9 cellular contexts compared by ENCODE assay signal in the genomic region with DNA sequence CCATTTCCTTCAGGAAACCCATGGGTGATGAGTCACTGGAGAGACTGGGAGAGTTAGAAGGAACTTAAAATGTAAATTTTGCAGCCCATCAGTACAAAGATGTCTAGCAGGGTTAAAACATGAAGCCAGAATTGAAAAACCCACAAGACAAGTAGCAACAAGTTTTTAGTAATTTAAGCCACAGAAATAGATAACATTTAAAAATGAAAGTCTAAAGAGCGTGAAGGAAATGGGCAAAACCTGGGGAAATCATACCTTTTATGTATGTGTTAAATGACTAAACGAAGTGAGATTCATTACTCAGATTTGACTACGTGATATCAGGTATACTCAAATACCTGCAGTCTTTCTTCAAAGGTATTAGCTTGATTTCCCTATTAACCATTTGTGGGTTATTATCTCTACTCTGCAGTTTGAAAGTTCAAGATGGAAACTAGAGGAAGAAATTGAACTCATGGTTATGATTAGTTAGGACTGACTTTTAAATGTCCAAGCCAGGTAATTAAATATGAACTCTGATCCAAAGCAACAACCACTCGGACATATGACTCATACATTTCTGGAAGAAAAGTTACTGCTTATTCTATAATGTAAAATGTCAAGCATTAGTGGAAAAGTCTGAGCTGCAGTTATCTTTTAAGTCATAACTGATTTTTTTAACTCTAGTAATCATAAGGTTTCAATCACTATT.
A peak's percentile ranks its signal among the peaks of the same experiment; 100 is the strongest.
DNase-seq lines count a peak whose midpoint lies in the region; ATAC-seq and TF ChIP-seq lines count a peak whose summit lies in the region.
"Had no signal": no experiment of that assay in that cellular context is flagged by ENCODE, and none has a peak within 500 bp of the region (broad histone marks: within the 10 kb centered on the region; RNA-seq: fewer than 3 reads in every experiment).

No MANE protein-coding gene starts in this region.

- H3K36me3 Mint-ChIP-seq in activated T-cell treated with anti-CD3 and anti-CD28 coated beads, Interleukin-2, amount 50 U/mL, for 24 hours (ENCODE audit: low read depth), result peaks cover 11% of the 10 kb centered on the region
- peaks cover 13 to 21% of the 10 kb centered on the region in 2 donors for H3K36me3 Mint-ChIP-seq in stimulated activated naive B cell treated with anti-CD40 and anti-IgM and Interleukin-4, amounts not matched to agents 10 μg/mL and 1 μg/mL and 100 μg/mL, for 72 hours

- peak overlapping the region; percentile 53 for H3K4me3 Mint-ChIP-seq in activated T-cell treated with anti-CD3 and anti-CD28 coated beads, Interleukin-2, amount 50 U/mL, for 24 hours
- peak overlapping the region; percentile 37 to 52 for H3K4me3 Mint-ChIP-seq in stimulated activated naive B cell treated with anti-CD40 and anti-IgM and Interleukin-4, amounts not matched to agents 10 μg/mL and 1 μg/mL and 100 μg/mL, for 72 hours

- in situ Hi-C loops in astrocyte of the cerebellum (cut with HindIII; ENCODE audit: low sequenced_read_pairs), result no loop called here

- TF ChIP-seq CTCF in astrocyte of the cerebellum (IDR thresholded peaks at IDR 0.05; ENCODE audit: low read depth, low read length, missing control alignments), result no peak

- DNase-seq in activated T-cell treated with anti-CD3 and anti-CD28 coated beads, Interleukin-2, amount 50 U/mL, for 24 hours, result no peak
- no peak for DNase-seq in activated T-cell treated with anti-CD3 and anti-CD28 coated beads, Interleukin-2, amount 50 U/mL, for 1 hour
- DNase-seq in astrocyte of the cerebellum (ENCODE audit: low read depth), result peak; percentile 72
- no peak for DNase-seq in stimulated activated naive B cell treated with anti-CD40 and anti-IgM and Interleukin-4, amounts not matched to agents 10 μg/mL and 1 μg/mL and 100 μg/mL, for 72 hours
- DNase-seq in Ammon's horn (ENCODE audit: low spot score), result no peak
- DNase-seq in effector CD8-positive, alpha-beta T cell (lab: John Stamatoyannopoulos, UW), result no peak
- DNase-seq in cerebellar nuclear complex (lab: John Stamatoyannopoulos, UW), result no peak

- H3K9me3 Mint-ChIP-seq in activated T-cell treated with anti-CD3 and anti-CD28 coated beads, Interleukin-2, amount 50 U/mL, for 24 hours, result no peaks in the 10 kb centered on the region
- peaks cover 4 to 5% of the 10 kb centered on the region in 2 donors for H3K9me3 Mint-ChIP-seq in stimulated activated naive B cell treated with anti-CD40 and anti-IgM and Interleukin-4, amounts not matched to agents 10 μg/mL and 1 μg/mL and 100 μg/mL, for 72 hours

- peak overlapping the region; percentile 96 for H3K27ac Mint-ChIP-seq in activated T-cell treated with anti-CD3 and anti-CD28 coated beads, Interleukin-2, amount 50 U/mL, for 24 hours
- peak overlapping the region; percentile 68 for H3K27ac Mint-ChIP-seq in stimulated activated naive B cell treated with anti-CD40 and anti-IgM and Interleukin-4, amounts not matched to agents 10 μg/mL and 1 μg/mL and 100 μg/mL, for 72 hours

- H3K4me1 Mint-ChIP-seq in activated T-cell treated with anti-CD3 and anti-CD28 coated beads, Interleukin-2, amount 50 U/mL, for 24 hours (ENCODE audit: low read depth), result peaks cover 79% of the 10 kb centered on the region
- H3K4me1 Mint-ChIP-seq in stimulated activated naive B cell treated with anti-CD40 and anti-IgM and Interleukin-4, amounts not matched to agents 10 μg/mL and 1 μg/mL and 100 μg/mL, for 72 hours, result peaks cover 42 to 79% of the 10 kb centered on the region in 2 donors

- no peaks in the 10 kb centered on the region for H3K27me3 Mint-ChIP-seq in activated T-cell treated with anti-CD3 and anti-CD28 coated beads, Interleukin-2, amount 50 U/mL, for 24 hours
- H3K27me3 Mint-ChIP-seq in stimulated activated naive B cell treated with anti-CD40 and anti-IgM and Interleukin-4, amounts not matched to agents 10 μg/mL and 1 μg/mL and 100 μg/mL, for 72 hours, result no peaks in the 10 kb centered on the region

- no peak overlapping the region for H3K4me3 ChIP-seq in astrocyte of the cerebellum (ENCODE audit: low read depth, low read length)
- H3K4me3 ChIP-seq: lung had no signal

- peak; percentile 37 for ATAC-seq in HG03135 (IDR thresholded peaks at IDR 0.05; ENCODE audit: unreplicated experiment)
- peak; percentile 71 to 74 for ATAC-seq in stimulated activated naive B cell treated with anti-CD40 and anti-IgM and Interleukin-4, amounts not matched to agents 10 μg/mL and 1 μg/mL and 100 μg/mL, for 72 hours (replicated peaks)
